8 cellular contexts compared by ENCODE assay signal in the genomic region with DNA sequence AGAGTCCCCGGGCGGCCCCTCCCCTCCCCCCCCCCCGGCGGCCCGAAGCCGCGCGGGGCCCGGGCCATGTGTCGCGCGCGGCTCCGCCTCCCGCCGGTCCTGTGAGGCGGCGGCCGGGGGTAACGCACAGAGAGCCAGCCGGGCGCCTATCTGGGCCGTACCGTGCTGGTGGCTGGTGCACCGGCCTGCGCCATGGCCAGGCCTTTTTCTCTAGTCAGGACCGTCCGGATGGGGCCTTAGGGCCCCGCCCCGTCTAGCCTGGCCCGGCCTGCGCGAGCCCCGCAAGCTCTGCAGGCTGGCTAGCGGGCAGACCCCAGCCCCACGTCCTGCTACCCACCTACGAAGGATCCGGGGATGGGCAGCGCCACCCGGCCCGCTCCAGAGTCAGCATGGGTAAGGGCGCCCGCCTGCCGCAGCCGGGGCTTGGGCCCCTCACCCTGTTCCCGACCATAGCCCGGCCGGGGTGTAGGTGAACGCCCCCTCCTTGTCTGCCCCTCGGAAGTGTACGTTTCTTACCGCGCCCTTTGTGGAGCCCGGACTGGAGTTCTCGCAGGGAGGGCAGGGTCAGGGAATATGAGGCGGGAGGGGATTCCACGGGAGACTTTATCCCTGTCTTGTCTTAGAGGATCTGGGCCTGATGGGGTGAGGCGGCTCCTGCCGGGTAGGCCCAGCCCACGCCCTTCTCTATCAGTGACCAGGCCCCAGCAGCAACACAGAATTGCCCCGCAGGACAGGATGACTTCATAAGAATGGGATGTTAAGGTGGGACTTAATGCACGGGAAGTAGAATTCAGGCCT. TPM values are rescaled to one million over a fixed set of nuclear protein-coding genes. Genes with fewer than 3 reads are reported as not detected.
DNase-seq lines count a peak whose midpoint lies in the region; ATAC-seq and TF ChIP-seq lines count a peak whose summit lies in the region.

Gene CENPT (minus strand): TSS at position 630 of the 798 bp plus-strand sequence. CDS start 13,834 bp downstream, outside the sequence.

- peak; percentile 39 for ATAC-seq in GM18868 (IDR thresholded peaks at IDR 0.05; ENCODE audit: unreplicated experiment)
- peak; percentile 34 for ATAC-seq in HG03045 (IDR thresholded peaks at IDR 0.05; ENCODE audit: unreplicated experiment)

- H3K9ac ChIP-seq in BLaER1 (peak within 1 kb of the TSS; percentile 99), skeletal muscle satellite cell (ENCODE audit: low read depth, low read length) (peak within 1 kb of the TSS; percentile 99)

- peak within 1 kb of the TSS; percentile 98 for H3K4me2 ChIP-seq in BLaER1
- H3K4me2 ChIP-seq in skeletal muscle satellite cell (ENCODE audit: low read length), result peak within 1 kb of the TSS; percentile 93

- H3K27ac ChIP-seq in BLaER1, result peak within 1 kb of the TSS; percentile 96

- in situ Hi-C loops in T47D (cut with HindIII; ENCODE audit: low pct_unique_long_range_greater_than_20kb, low sequenced_read_pairs), result no loop called here

- no peaks in the 10 kb centered on the region for H3K27me3 ChIP-seq in BLaER1
- H3K27me3 ChIP-seq in skeletal muscle satellite cell (ENCODE audit: control insufficient read depth, insufficient read depth, low read length), result no peaks in the 10 kb centered on the region

- peak; percentile 54 to 58 for DNase-seq in T47D (ENCODE audit: low read depth in 1 of 2, low spot score in 1 of 2)
- DNase-seq in iPS-NIHi11 (ENCODE audit: low spot score), result peak; percentile 49
- no peak for DNase-seq in NCI-H446 treated with DMSO at 0.1 percent for 48 hours (lab: John Stamatoyannopoulos, UW)

- H3K36me3 ChIP-seq in BLaER1 (peaks cover 32% of the 10 kb centered on the region), skeletal muscle satellite cell (ENCODE audit: insufficient read depth, low read length) (peaks cover 8% of the 10 kb centered on the region)

- H3K4me1 ChIP-seq in BLaER1, result peaks cover 50% of the 10 kb centered on the region
- H3K4me1 ChIP-seq in skeletal muscle satellite cell (ENCODE audit: control insufficient read depth, insufficient read depth, low read length), result peaks cover 44% of the 10 kb centered on the region

- no peaks in the 10 kb centered on the region for H3K9me3 ChIP-seq in BLaER1
- no peaks in the 10 kb centered on the region for H3K9me3 ChIP-seq in skeletal muscle satellite cell (replicated peaks; ENCODE audit: low read length)

- peak within 1 kb of the TSS; percentile 100 for H3K4me3 ChIP-seq in BLaER1
- peak within 1 kb of the TSS; percentile 88 for H3K4me3 ChIP-seq in skeletal muscle satellite cell (ENCODE audit: low read length)

- peaks cover 85% of the 10 kb centered on the region for H4K20me1 ChIP-seq in BLaER1

TF ChIP-seq in PFSK-1, 5 proteins besides CTCF, POLR2A, EP300 and RAD21:
- TF ChIP-seq TAF1 (IDR thresholded peaks at IDR 0.05; ENCODE audit: borderline replicate concordance, insufficient read depth, low read length), result no peak
- TF ChIP-seq SIN3A (IDR thresholded peaks at IDR 0.05; ENCODE audit: borderline replicate concordance, insufficient read depth, low read length), result peak; percentile 15; the same call in 1 of the 2 replicates

RNA-seq across cellular contexts. Expression of gene CENPT, which starts in this region (rescaled TPM):
- 41.8 TPM for polyA plus RNA-seq in PFSK-1 (2012; ENCODE audit: insufficient read length, low read depth)
- 29.9 and 45.7 TPM in 2 replicates for total RNA-seq in skeletal muscle satellite cell (2012; rRNA removed)
